Comparison of ENCODE assay signal across 4 cellular contexts in genomic region chr6:77979204-77979603, GRCh38.
TF ChIP-seq lines count a peak whose summit lies in the region.

No MANE protein-coding gene starts in this region.

TF ChIP-seq in HepG2, 621 proteins besides CTCF, POLR2A, EP300 and RAD21:
- peak; percentile 57; the same call in 1 of the 2 replicates for TF ChIP-seq MAFF (IDR thresholded peaks at IDR 0.05; ENCODE audit: low read depth, low read length)
- no peak for TF ChIP-seq TAF15 (IDR thresholded peaks at IDR 0.05; ENCODE audit: low read depth, low read length, poor library complexity, severe bottlenecking)
- TF ChIP-seq MAFK (conservative IDR thresholded peaks at IDR 0.05 in 1 of 2, IDR thresholded peaks at IDR 0.05 in 1 of 2; ENCODE audit: low read length in 2 of 2), result peak; percentile 8 to 79; a peak in 2 of 4 replicates

TF ChIP-seq in A549, 52 proteins besides CTCF, POLR2A, EP300 and RAD21:
- TF ChIP-seq MAFK (IDR thresholded peaks at IDR 0.05; ENCODE audit: partially characterized antibody) (peak; percentile 22), RFX5 (IDR thresholded peaks at IDR 0.05) (no peak), HES2 (IDR thresholded peaks at IDR 0.05) (no peak), CEBPB (IDR thresholded peaks at IDR 0.05) (no peak), JUNB (IDR thresholded peaks at IDR 0.05) (no peak), ZSCAN20 (CRISPR knock-in tag; IDR thresholded peaks at IDR 0.05) (no peak)

TF ChIP-seq in IMR-90, 13 proteins besides CTCF, POLR2A, EP300 and RAD21:
- TF ChIP-seq ELK1 (IDR thresholded peaks at IDR 0.05; ENCODE audit: borderline replicate concordance, low read depth, low read length) (no peak), MAFK (IDR thresholded peaks at IDR 0.05; ENCODE audit: low read depth, low read length) (peak; percentile 67; the same call in 1 of the 2 replicates)

TF ChIP-seq in K562, 482 proteins besides CTCF, POLR2A, EP300 and RAD21:
- TF ChIP-seq ZNF316 (IDR thresholded peaks at IDR 0.05) (peak; percentile 75), ZNF318 (IDR thresholded peaks at IDR 0.05; ENCODE audit: borderline replicate concordance in 1 of 2, low read depth in 1 of 2) (no peak), CREM (IDR thresholded peaks at IDR 0.05; ENCODE audit: low read depth) (no peak), MAFF (IDR thresholded peaks at IDR 0.05; ENCODE audit: low read length) (peak; percentile 26; the same call in 1 of the 2 replicates), ARID2 (IDR thresholded peaks at IDR 0.05) (no peak), C11orf30 (IDR thresholded peaks at IDR 0.05; ENCODE audit: low read depth) (peak; percentile 22; the same call in 1 of the 2 replicates), TFE3 (CRISPR knock-in tag; IDR thresholded peaks at IDR 0.05) (no peak), SMARCE1 (IDR thresholded peaks at IDR 0.05) (no peak), ZBTB9 (CRISPR knock-in tag; IDR thresholded peaks at IDR 0.05) (no peak), E2F3 (CRISPR knock-in tag; IDR thresholded peaks at IDR 0.05) (no peak), ZNF77 (CRISPR knock-in tag; IDR thresholded peaks at IDR 0.05) (no peak), BMI1 (IDR thresholded peaks at IDR 0.05; ENCODE audit: low read length) (no peak), MAFK (IDR thresholded peaks at IDR 0.05; ENCODE audit: low read length) (peak; percentile 23; the same call in 1 of the 2 replicates), RNF2 (IDR thresholded peaks at IDR 0.05) (no peak), PHF21A (IDR thresholded peaks at IDR 0.05; ENCODE audit: borderline replicate concordance, low read depth) (no peak)
